29 cellular contexts compared by ENCODE assay signal in genomic region chr10:92826061-92826460, GRCh38.
"Had no signal": no experiment of that assay in that cellular context is flagged by ENCODE, and none has a peak within 500 bp of the region (broad histone marks: within the 10 kb centered on the region; RNA-seq: fewer than 3 reads in every experiment).

No MANE protein-coding gene starts in this region.

- H3K4me2 ChIP-seq: hepatocyte, smooth muscle cell had no signal

- DNase-seq: activated CD4-positive, alpha-beta memory T cell treated with anti-CD3 and anti-CD28 coated beads for 36 hours; activated CD4-positive, alpha-beta T cell treated with anti-CD3 and anti-CD28 coated beads for 48 hours; activated CD8-positive, alpha-beta memory T cell treated with anti-CD3 and anti-CD28 coated beads, Interleukin-2, amount 50 U/mL, for 48 hours; activated gamma-delta T cell; activated naive CD4-positive, alpha-beta T cell treated with anti-CD3 and anti-CD28 coated beads, Interleukin-2, amount 10 ng/mL, durations not matched to agents 7 days and 5 days; activated naive CD8-positive, alpha-beta T cell treated with anti-CD3 and anti-CD28 coated beads, Interleukin-2, amount 10 ng/mL, durations not matched to agents 7 days and 5 days; activated T-cell treated with anti-CD3 and anti-CD28 coated beads, Interleukin-2, amount 50 U/mL, for 24 hours; dorsolateral prefrontal cortex; effector memory CD4-positive, alpha-beta T cell; left colon; mesendoderm; nucleus accumbens; psoas muscle; stimulated activated CD4-positive, alpha-beta T cell treated with anti-CD3 and anti-CD28 coated beads, Interleukin-1b, Interleukin-23, amount 100 ng/mL, for 48 hours; stimulated activated CD4-positive, alpha-beta T cell treated with anti-CD3 and anti-CD28 coated beads, Interleukin-4, amount 100 ng/mL, for 4 hours; stimulated activated CD8-positive, alpha-beta memory T cell treated with anti-CD3 and anti-CD28 coated beads, Interleukin-4, amount 100 ng/mL, for 48 hours; stimulated activated naive B cell treated with anti-CD40 and anti-IgM and Interleukin-4, amounts not matched to agents 10 μg/mL and 1 μg/mL and 100 μg/mL, for 72 hours; WERI-Rb-1 had no signal

- H2AFZ ChIP-seq: hepatocyte, parathyroid adenoma had no signal

- H3K27ac ChIP-seq: ascending aorta, cardiac muscle cell, coronary artery, dorsolateral prefrontal cortex, hepatocyte, parathyroid adenoma, psoas muscle, tibial nerve, WERI-Rb-1 had no signal

- H3K9me3 ChIP-seq: ascending aorta, gastroesophageal sphincter, psoas muscle, tibial nerve had no signal

- H3K27ac Mint-ChIP-seq: activated naive CD4-positive, alpha-beta T cell treated with anti-CD3 and anti-CD28 coated beads, Interleukin-2, amount 10 ng/mL, durations not matched to agents 7 days and 5 days; activated naive CD8-positive, alpha-beta T cell treated with anti-CD3 and anti-CD28 coated beads, Interleukin-2, amount 10 ng/mL, durations not matched to agents 7 days and 5 days; activated T-cell treated with anti-CD3 and anti-CD28 coated beads, Interleukin-2, amount 50 U/mL, for 24 hours; brain; nephron; stimulated activated naive B cell treated with anti-CD40 and anti-IgM and Interleukin-4, amounts not matched to agents 10 μg/mL and 1 μg/mL and 100 μg/mL, for 72 hours had no signal

- H3K4me3 Mint-ChIP-seq: activated CD4-positive, alpha-beta memory T cell treated with anti-CD3 and anti-CD28 coated beads for 36 hours; activated naive CD4-positive, alpha-beta T cell treated with anti-CD3 and anti-CD28 coated beads, Interleukin-2, amount 10 ng/mL, durations not matched to agents 7 days and 5 days; activated naive CD8-positive, alpha-beta T cell treated with anti-CD3 and anti-CD28 coated beads, Interleukin-2, amount 10 ng/mL, durations not matched to agents 7 days and 5 days; activated T-cell treated with anti-CD3 and anti-CD28 coated beads, Interleukin-2, amount 50 U/mL, for 24 hours; brain; nephron; stimulated activated naive B cell treated with anti-CD40 and anti-IgM and Interleukin-4, amounts not matched to agents 10 μg/mL and 1 μg/mL and 100 μg/mL, for 72 hours had no signal

- H3K27me3 ChIP-seq: ascending aorta, cardiac muscle cell, gastroesophageal sphincter, hepatocyte, tibial nerve had no signal

- H3K36me3 Mint-ChIP-seq: activated CD4-positive, alpha-beta memory T cell treated with anti-CD3 and anti-CD28 coated beads for 36 hours; activated naive CD4-positive, alpha-beta T cell treated with anti-CD3 and anti-CD28 coated beads, Interleukin-2, amount 10 ng/mL, durations not matched to agents 7 days and 5 days; activated naive CD8-positive, alpha-beta T cell treated with anti-CD3 and anti-CD28 coated beads, Interleukin-2, amount 10 ng/mL, durations not matched to agents 7 days and 5 days; brain; stimulated activated naive B cell treated with anti-CD40 and anti-IgM and Interleukin-4, amounts not matched to agents 10 μg/mL and 1 μg/mL and 100 μg/mL, for 72 hours had no signal

- ATAC-seq: activated CD4-positive, CD25-positive, alpha-beta regulatory T cell treated with anti-CD3 and anti-CD28 coated beads, Interleukin-2, amount 50 U/mL, for 24 hours; gastroesophageal sphincter; left colon; psoas muscle; stimulated activated naive B cell treated with anti-CD40 and anti-IgM and Interleukin-4, amounts not matched to agents 10 μg/mL and 1 μg/mL and 100 μg/mL, for 72 hours had no signal

- H3K4me3 ChIP-seq: ascending aorta, cardiac muscle cell, coronary artery, dorsolateral prefrontal cortex, gastroesophageal sphincter, hepatocyte, psoas muscle, smooth muscle cell, tibial nerve had no signal

- H3K9ac ChIP-seq: parathyroid adenoma had no signal

- H3K9me3 Mint-ChIP-seq: activated CD4-positive, alpha-beta memory T cell treated with anti-CD3 and anti-CD28 coated beads for 36 hours; activated naive CD4-positive, alpha-beta T cell treated with anti-CD3 and anti-CD28 coated beads, Interleukin-2, amount 10 ng/mL, durations not matched to agents 7 days and 5 days; brain; stimulated activated naive B cell treated with anti-CD40 and anti-IgM and Interleukin-4, amounts not matched to agents 10 μg/mL and 1 μg/mL and 100 μg/mL, for 72 hours had no signal

- H3K4me1 ChIP-seq: parathyroid adenoma, psoas muscle had no signal

- H3K27me3 Mint-ChIP-seq: activated CD4-positive, alpha-beta memory T cell treated with anti-CD3 and anti-CD28 coated beads for 36 hours; activated naive CD8-positive, alpha-beta T cell treated with anti-CD3 and anti-CD28 coated beads, Interleukin-2, amount 10 ng/mL, durations not matched to agents 7 days and 5 days; activated T-cell treated with anti-CD3 and anti-CD28 coated beads, Interleukin-2, amount 50 U/mL, for 24 hours; stimulated activated naive B cell treated with anti-CD40 and anti-IgM and Interleukin-4, amounts not matched to agents 10 μg/mL and 1 μg/mL and 100 μg/mL, for 72 hours had no signal

- H3K36me3 ChIP-seq: ascending aorta, cardiac muscle cell, gastroesophageal sphincter, tibial nerve, WERI-Rb-1 had no signal

- H3K79me2 ChIP-seq: hepatocyte, parathyroid adenoma had no signal
